ENCODE assay signal across 1 cellular context in genomic region chr19:7153008-7153407, GRCh38.
TF ChIP-seq lines count a peak whose summit lies in the region.

No MANE protein-coding gene starts in this region.

TF ChIP-seq in SK-N-SH treated with all-trans-retinoic acid at 6 μM for 48 hours, 23 proteins besides CTCF, POLR2A, EP300 and RAD21 (continued from another document):
- TF ChIP-seq CSRNP3 (CRISPR knock-in tag; IDR thresholded peaks at IDR 0.05) (no peak), ZNF565 (CRISPR knock-in tag; conservative IDR thresholded peaks at IDR 0.05; ENCODE audit: low read depth) (no peak), RARB (CRISPR knock-in tag; IDR thresholded peaks at IDR 0.05) (no peak), ZFP3 (CRISPR knock-in tag; IDR thresholded peaks at IDR 0.05) (no peak)
